Comparison of ENCODE assay signal across 23 cellular contexts in genomic region chr2:235956281-235956970, GRCh38.
"Had no signal": no experiment of that assay in that cellular context is flagged by ENCODE, and none has a peak within 500 bp of the region (broad histone marks: within the 10 kb centered on the region; RNA-seq: fewer than 3 reads in every experiment).

No MANE protein-coding gene starts in this region.

- H3K27ac ChIP-seq: gastrocnemius medialis, heart left ventricle, hepatocyte, left lung, neural progenitor cell, psoas muscle, thoracic aorta, transverse colon, upper lobe of right lung, uterus had no signal

- H3K4me1 Mint-ChIP-seq: naive B cell; stimulated activated memory B cell treated with anti-CD40 and anti-IgM and Interleukin-4, amounts not matched to agents 10 μg/mL and 1 μg/mL and 100 μg/mL, for 72 hours had no signal

- ATAC-seq: gastrocnemius medialis; heart left ventricle; left cardiac atrium; left lung; mucosa of descending colon; natural killer cell treated with Interleukin-12 subunit alpha and Interleukin-12 subunit beta and Interleukin-15 and Interleukin-18, amount 100 ng/mL, for 72 hours; psoas muscle; right cardiac atrium; stimulated activated memory B cell treated with anti-CD40 and anti-IgM and Interleukin-4, amounts not matched to agents 10 μg/mL and 1 μg/mL and 100 μg/mL, for 72 hours; stimulated activated naive CD8-positive, alpha-beta T cell treated with anti-CD3 and anti-CD28 coated beads, Interleukin-15, Interleukin-2, amounts not matched to agents 100 U/mL and 50 U/mL, for 24 hours; upper lobe of right lung had no signal

- H3K4me3 Mint-ChIP-seq: mesothelial cell of epicardium; naive B cell; natural killer cell treated with Interleukin-12 subunit alpha and Interleukin-12 subunit beta and Interleukin-15 and Interleukin-18, amount 100 ng/mL, for 72 hours; neural progenitor cell; stimulated activated memory B cell treated with anti-CD40 and anti-IgM and Interleukin-4, amounts not matched to agents 10 μg/mL and 1 μg/mL and 100 μg/mL, for 72 hours had no signal

- H3K27ac Mint-ChIP-seq: mesothelial cell of epicardium; naive B cell; natural killer cell treated with Interleukin-12 subunit alpha and Interleukin-12 subunit beta and Interleukin-15 and Interleukin-18, amount 100 ng/mL, for 72 hours; neural progenitor cell; stimulated activated memory B cell treated with anti-CD40 and anti-IgM and Interleukin-4, amounts not matched to agents 10 μg/mL and 1 μg/mL and 100 μg/mL, for 72 hours had no signal

- H3K27me3 ChIP-seq: gastrocnemius medialis, heart left ventricle, hepatocyte, left lung, neural progenitor cell, transverse colon, upper lobe of right lung, uterus had no signal

- H3K9me3 ChIP-seq: gastrocnemius medialis, heart left ventricle, left lung, mucosa of descending colon, psoas muscle, thoracic aorta, transverse colon, upper lobe of right lung, uterus had no signal

- H3K36me3 Mint-ChIP-seq: naive B cell; natural killer cell treated with Interleukin-12 subunit alpha and Interleukin-12 subunit beta and Interleukin-15 and Interleukin-18, amount 100 ng/mL, for 72 hours; stimulated activated memory B cell treated with anti-CD40 and anti-IgM and Interleukin-4, amounts not matched to agents 10 μg/mL and 1 μg/mL and 100 μg/mL, for 72 hours had no signal

- H3K36me3 ChIP-seq: gastrocnemius medialis, left lung, neural progenitor cell, thoracic aorta, transverse colon, upper lobe of right lung, uterus had no signal

- H3K9me3 Mint-ChIP-seq: mesothelial cell of epicardium; naive B cell; natural killer cell treated with Interleukin-12 subunit alpha and Interleukin-12 subunit beta and Interleukin-15 and Interleukin-18, amount 100 ng/mL, for 72 hours; neural progenitor cell; stimulated activated memory B cell treated with anti-CD40 and anti-IgM and Interleukin-4, amounts not matched to agents 10 μg/mL and 1 μg/mL and 100 μg/mL, for 72 hours had no signal

- H3K4me1 ChIP-seq: gastrocnemius medialis, left lung, neural progenitor cell, psoas muscle, transverse colon, upper lobe of right lung, uterus had no signal

- H3K27me3 Mint-ChIP-seq: stimulated activated memory B cell treated with anti-CD40 and anti-IgM and Interleukin-4, amounts not matched to agents 10 μg/mL and 1 μg/mL and 100 μg/mL, for 72 hours had no signal

- DNase-seq: cortex of kidney; gastrocnemius medialis; heart left ventricle; left cardiac atrium; mesenchymal stem cell; mucosa of descending colon; naive B cell; psoas muscle; right cardiac atrium; small intestine; stimulated activated CD4-positive, alpha-beta T cell treated with anti-CD3 and anti-CD28 coated beads, Interleukin-2, amount 100 ng/mL, for 24 hours; stimulated activated CD4-positive, alpha-beta T cell treated with anti-CD3 and anti-CD28 coated beads, Interleukin-4, amount 100 ng/mL, for 4 hours; stimulated activated naive CD8-positive, alpha-beta T cell treated with anti-CD3 and anti-CD28 coated beads, Interleukin-15, Interleukin-2, amounts not matched to agents 100 U/mL and 50 U/mL, for 24 hours; transverse colon; upper lobe of right lung; uterus had no signal

- H3K4me3 ChIP-seq: gastrocnemius medialis, heart left ventricle, hepatocyte, left lung, mucosa of descending colon, neural progenitor cell, psoas muscle, thoracic aorta, transverse colon, upper lobe of right lung, uterus had no signal
